ENCODE assay signal across 18 cellular contexts in genomic region chr11:86212212-86212611, GRCh38. TPM values are rescaled to one million over a fixed set of nuclear protein-coding genes. Genes with fewer than 3 reads are reported as not detected.
A peak's percentile ranks its signal among the peaks of the same experiment; 100 is the strongest.
DNase-seq lines count a peak whose midpoint lies in the region; ATAC-seq, FAIRE-seq and TF ChIP-seq lines count a peak whose summit lies in the region.
"Had no signal": no experiment of that assay in that cellular context is flagged by ENCODE, and none has a peak within 500 bp of the region (broad histone marks: within the 10 kb centered on the region; RNA-seq: fewer than 3 reads in every experiment).

No MANE protein-coding gene starts in this region.

- no peaks in the 10 kb centered on the region for H3F3A ChIP-seq in SU-DHL-6 (ENCODE audit: insufficient read depth)

- no peaks in the 10 kb centered on the region for H3K79me2 ChIP-seq in SU-DHL-6 (ENCODE audit: insufficient read depth, low read length)

- H3K9me3 ChIP-seq in SU-DHL-6 (ENCODE audit: insufficient read depth, low read length) (no peaks in the 10 kb centered on the region), mucosa of descending colon (no peaks in the 10 kb centered on the region)

- no peaks in the 10 kb centered on the region for H3K4me1 ChIP-seq in mucosa of descending colon (ENCODE audit: low read depth)

- H3K4me3 Mint-ChIP-seq in activated T-cell treated with anti-CD3 and anti-CD28 coated beads, Interleukin-2, amount 50 U/mL, for 24 hours: no peak overlapping the region
- H3K4me3 Mint-ChIP-seq: CD8-positive, alpha-beta T cell; H9 had no signal

- no peaks in the 10 kb centered on the region for H3K27me3 Mint-ChIP-seq in activated T-cell treated with anti-CD3 and anti-CD28 coated beads, Interleukin-2, amount 50 U/mL, for 24 hours

- no peak overlapping the region for H3K27ac ChIP-seq in SU-DHL-6 (ENCODE audit: low read depth, low read length)
- H3K27ac ChIP-seq: BLaER1 treated with 17β-estradiol and CSF1 and Interleukin-3, amounts not matched to agents 10 nM and 100 nM; RWPE1 had no signal

- peaks cover 11% of the 10 kb centered on the region for H3K9me3 Mint-ChIP-seq in activated T-cell treated with anti-CD3 and anti-CD28 coated beads, Interleukin-2, amount 50 U/mL, for 24 hours
- H3K9me3 Mint-ChIP-seq: CD8-positive, alpha-beta T cell; H9 had no signal

- H3K27ac Mint-ChIP-seq in activated T-cell treated with anti-CD3 and anti-CD28 coated beads, Interleukin-2, amount 50 U/mL, for 24 hours: peak overlapping the region; percentile 48
- H3K27ac Mint-ChIP-seq: CD8-positive, alpha-beta T cell; H9 had no signal

- H3K36me3 ChIP-seq in SU-DHL-6 (ENCODE audit: low read length) (no peaks in the 10 kb centered on the region), mucosa of descending colon (ENCODE audit: low read depth) (no peaks in the 10 kb centered on the region)
- H3K36me3 ChIP-seq: BLaER1 treated with 17β-estradiol and CSF1 and Interleukin-3, amounts not matched to agents 10 nM and 100 nM had no signal

- intact Hi-C loops in mucosa of descending colon (cut with DNase I, micrococcal nuclease): loop anchor here in 1 of 2 donors (10.0 kb wide), 2 partner anchors 267 to 357 kb away; partner anchors contain the start of gene CCDC83

- peaks cover 72% of the 10 kb centered on the region for H3K4me1 Mint-ChIP-seq in activated T-cell treated with anti-CD3 and anti-CD28 coated beads, Interleukin-2, amount 50 U/mL, for 24 hours (ENCODE audit: low read depth)
- H3K4me1 Mint-ChIP-seq: H9 had no signal

- TF ChIP-seq CTCF in SU-DHL-6 (IDR thresholded peaks at IDR 0.05; ENCODE audit: insufficient read depth, low read length, poor library complexity, severe bottlenecking): no peak
- TF ChIP-seq CTCF in mucosa of descending colon (IDR thresholded peaks at IDR 0.05): no peak

- H3K36me3 Mint-ChIP-seq in activated T-cell treated with anti-CD3 and anti-CD28 coated beads, Interleukin-2, amount 50 U/mL, for 24 hours (ENCODE audit: low read depth): no peaks in the 10 kb centered on the region
- H3K36me3 Mint-ChIP-seq: CD8-positive, alpha-beta T cell had no signal

- peak; percentile 41 for FAIRE-seq in GM18507 (lab: Jason Lieb, UNC)

- H3K9ac ChIP-seq in SU-DHL-6 (ENCODE audit: low read length): no peak overlapping the region
- H3K9ac ChIP-seq: BLaER1 treated with 17β-estradiol and CSF1 and Interleukin-3, amounts not matched to agents 10 nM and 100 nM had no signal

- H3K4me2 ChIP-seq in SU-DHL-6 (ENCODE audit: low read depth, low read length, poor library complexity, severe bottlenecking): no peak overlapping the region

- no peaks in the 10 kb centered on the region for H4K20me1 ChIP-seq in SU-DHL-6 (ENCODE audit: low read depth, low read length)
- H4K20me1 ChIP-seq: BLaER1 treated with 17β-estradiol and CSF1 and Interleukin-3, amounts not matched to agents 10 nM and 100 nM had no signal

- H3K27me3 ChIP-seq in SU-DHL-6 (ENCODE audit: low read length): no peaks in the 10 kb centered on the region
- H3K27me3 ChIP-seq: BLaER1 treated with 17β-estradiol and CSF1 and Interleukin-3, amounts not matched to agents 10 nM and 100 nM had no signal

- ATAC-seq in mucosa of descending colon (peak; percentile 40), HG02973 (IDR thresholded peaks at IDR 0.05; ENCODE audit: unreplicated experiment) (no peak), GM21717 (IDR thresholded peaks at IDR 0.05; ENCODE audit: unreplicated experiment) (no peak)
- ATAC-seq: CD8-positive, alpha-beta T cell had no signal

- H2AFZ ChIP-seq in SU-DHL-6 (ENCODE audit: low read depth, low read length, severe bottlenecking): peak overlapping the region; percentile 8

- H3K4me3 ChIP-seq in SU-DHL-6 (ENCODE audit: insufficient read depth, low read length, poor library complexity, severe bottlenecking) (no peak overlapping the region), mucosa of descending colon (no peak overlapping the region)
- H3K4me3 ChIP-seq: BLaER1 treated with 17β-estradiol and CSF1 and Interleukin-3, amounts not matched to agents 10 nM and 100 nM had no signal

- no peaks in the 10 kb centered on the region for H3K9me2 ChIP-seq in SU-DHL-6 (replicated peaks; ENCODE audit: insufficient read depth, low read length)

- no peak for DNase-seq in activated T-cell treated with anti-CD3 and anti-CD28 coated beads, Interleukin-2, amount 50 U/mL, for 24 hours
- DNase-seq in activated T-cell treated with anti-CD3 and anti-CD28 coated beads, Interleukin-2, amount 50 U/mL, for 1 hour: no peak
- DNase-seq in GM18507 (ENCODE audit: extremely low spot score, insufficient read length, low read depth) (no peak), mucosa of descending colon (no peak)
- DNase-seq: CD8-positive, alpha-beta T cell; DMS79; H9; KBM-7; MV-4-11; NCI-H1417 treated with DMSO at 0.1 percent for 48 hours; NCI-H187 treated with DMSO at 0.1 percent for 48 hours; NCI-H510A treated with DMSO at 0.1 percent for 48 hours; NCI-H774 had no signal

RNA-seq across cellular contexts. Expression of gene EED, which starts 32.3 kb away (rescaled TPM):
- total RNA-seq in mucosa of descending colon: 10 to 100 TPM; 21.9 to 29.6 (median 22.0) TPM
